14 cellular contexts compared by ENCODE assay signal in the genomic region with DNA sequence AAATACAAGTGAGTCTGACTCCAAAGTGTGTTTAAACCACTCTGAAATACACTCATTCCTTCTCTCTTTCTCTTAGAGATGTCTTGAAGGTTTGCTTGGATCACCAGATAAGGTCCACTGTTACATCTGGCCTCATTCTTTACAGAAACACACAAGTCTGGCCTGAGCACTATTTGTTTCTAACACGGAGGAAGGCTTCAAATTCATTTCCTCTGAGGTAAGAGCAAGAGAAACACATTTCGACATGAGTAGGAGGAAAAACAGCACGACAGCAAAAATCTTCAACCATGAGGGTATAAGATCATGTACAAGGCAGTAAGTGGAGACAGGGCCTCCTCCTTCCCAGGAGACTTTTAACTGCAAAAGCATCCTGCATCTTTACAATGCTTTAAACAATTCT. TPM values are rescaled to one million over a fixed set of nuclear protein-coding genes. Genes with fewer than 3 reads are reported as not detected.
DNase-seq lines count a peak whose midpoint lies in the region; TF ChIP-seq lines count a peak whose summit lies in the region.
"Had no signal": no experiment of that assay in that cellular context is flagged by ENCODE, and none has a peak within 500 bp of the region (broad histone marks: within the 10 kb centered on the region; RNA-seq: fewer than 3 reads in every experiment).

No MANE protein-coding gene starts in this region.

- intact Hi-C loops in ascending aorta (cut with DNase I) = loop anchor here (10.0 kb wide), 1 partner anchor 435 kb away; a partner anchor contains a TSS
- intact Hi-C loops in uterus (cut with DNase I; ENCODE audit: low total_unique reads) = no loop called here

- H3K27me3 ChIP-seq in ascending aorta (no peaks in the 10 kb centered on the region), uterus (no peaks in the 10 kb centered on the region)
- H3K27me3 ChIP-seq: Peyer's patch had no signal

- H3K9me3 ChIP-seq in ascending aorta (no peaks in the 10 kb centered on the region), uterus (no peaks in the 10 kb centered on the region)
- H3K9me3 ChIP-seq: Peyer's patch had no signal

- TF ChIP-seq CTCF in ascending aorta (IDR thresholded peaks at IDR 0.05) (no peak), fibroblast of villous mesenchyme (IDR thresholded peaks at IDR 0.05; ENCODE audit: insufficient read depth, low read depth, low read length) (no peak), uterus (IDR thresholded peaks at IDR 0.05) (no peak)

- TF ChIP-seq POLR2A in uterus (IDR thresholded peaks at IDR 0.05) = no peak

- H3K27ac ChIP-seq in ascending aorta (peak overlapping the region; percentile 62 to 74), uterus (peak overlapping the region; percentile 59 to 81)
- H3K27ac ChIP-seq: KMS-11, Peyer's patch had no signal

- no peaks in the 10 kb centered on the region for H3K36me3 ChIP-seq in ascending aorta
- H3K36me3 ChIP-seq in uterus = no peaks in the 10 kb centered on the region

- H3K4me3 ChIP-seq in ascending aorta (no peak overlapping the region), fibroblast of villous mesenchyme (ENCODE audit: low read depth, low read length) (no peak overlapping the region), uterus (no peak overlapping the region)
- H3K4me3 ChIP-seq: Peyer's patch had no signal

- DNase-seq in ascending aorta (ENCODE audit: low spot score in 2 of 2) (no peak), fibroblast of villous mesenchyme (ENCODE audit: low read depth) (peak; percentile 95), non-pigmented ciliary epithelial cell (ENCODE audit: low read depth) (peak; percentile 89), uterus (peak in 1 of 2 donors; percentile 29), GOT3 (lab: John Stamatoyannopoulos, UW) (no peak), HuH-7.5 (ENCODE audit: low spot score) (no peak), NCI-H748 treated with DMSO at 0.1 percent for 48 hours (lab: John Stamatoyannopoulos, UW) (no peak)
- DNase-seq: activated CD4-positive, alpha-beta T cell treated with anti-CD3 and anti-CD28 coated beads for 1 hour; effector CD4-positive, alpha-beta T cell; NCI-H1436 treated with DMSO at 0.1 percent for 48 hours; NCI-H510A treated with DMSO at 0.1 percent for 48 hours; nucleus accumbens; Peyer's patch had no signal

- H3K4me1 ChIP-seq in ascending aorta (peaks cover 7 to 22% of the 10 kb centered on the region in 2 donors), uterus (no peaks in the 10 kb centered on the region)

RNA-seq across cellular contexts. Expression of a gene that starts 8.0 kb away (rescaled TPM):
- 53.4 TPM for total RNA-seq in ascending aorta
- total RNA-seq in fibroblast of villous mesenchyme = 53.5 and 57.0 TPM in 2 replicates
- 100 to 1,000 TPM in 1 of 4 donors, 10 to 100 TPM in 3; 17.4 to 122 (median 58.3) TPM for total RNA-seq in uterus

Comparison
In these comparisons a context has a peak if more than half of its experiments do, and no peak if none do; other contexts are left out.
1. DNase-seq: peak in fibroblast of villous mesenchyme (single experiment) and non-pigmented ciliary epithelial cell (single experiment); none in ascending aorta (0 of 2), GOT3 (single experiment), HuH-7.5 (single experiment) and NCI-H748 treated with DMSO at 0.1 percent for 48 hours (single experiment).